In genomic region chr10:130495891-130496642, GRCh38 we compare ENCODE assay signal across 18 cellular contexts.
DNase-seq lines count a peak whose midpoint lies in the region; ATAC-seq and TF ChIP-seq lines count a peak whose summit lies in the region.
"Had no signal": no experiment of that assay in that cellular context is flagged by ENCODE, and none has a peak within 500 bp of the region (broad histone marks: within the 10 kb centered on the region; RNA-seq: fewer than 3 reads in every experiment).

No MANE protein-coding gene starts in this region.

- TF ChIP-seq CTCF in coronary artery (IDR thresholded peaks at IDR 0.05) = no peak
- no peak for TF ChIP-seq CTCF in left lung (IDR thresholded peaks at IDR 0.05)

- H3K27me3 ChIP-seq in right cardiac atrium (ENCODE audit: control insufficient read depth, insufficient read depth) = no peaks in the 10 kb centered on the region
- H3K27me3 ChIP-seq in left lung = peaks cover 0 to 8% of the 10 kb centered on the region in 2 donors

- intact Hi-C loops in left ventricle myocardium superior (cut with micrococcal nuclease) (no loop called here), right cardiac atrium (cut with DNase I) (no loop called here), left lung (cut with DNase I) (no loop called here)

- WGBS in right cardiac atrium = 81% methylated on average over 14 of the region's 14 CpGs

- H3K4me1 ChIP-seq in right cardiac atrium (ENCODE audit: control insufficient read depth, insufficient read depth, low read length) (no peaks in the 10 kb centered on the region), left lung (no peaks in the 10 kb centered on the region)
- H3K4me1 ChIP-seq: psoas muscle had no signal

- H3K9me3 ChIP-seq in right cardiac atrium (ENCODE audit: control insufficient read depth, low read length) = no peaks in the 10 kb centered on the region
- no peaks in the 10 kb centered on the region for H3K9me3 ChIP-seq in left lung
- H3K9me3 ChIP-seq: psoas muscle, SK-N-SH, thoracic aorta had no signal

- H3K4me3 ChIP-seq in right cardiac atrium (ENCODE audit: low read length) (no peak overlapping the region), coronary artery (no peak overlapping the region), left lung (no peak overlapping the region)
- H3K4me3 ChIP-seq: psoas muscle, thoracic aorta had no signal

- ATAC-seq in left ventricle myocardium superior (no peak), right cardiac atrium (no peak), left lung (peak; percentile 58)
- ATAC-seq: left lobe of liver; naive thymus-derived CD8-positive, alpha-beta T cell had no signal

- H3K36me3 ChIP-seq in left lung = no peaks in the 10 kb centered on the region
- H3K36me3 ChIP-seq: thoracic aorta had no signal

- no peak overlapping the region for H3K27ac ChIP-seq in right cardiac atrium (ENCODE audit: low read length)
- H3K27ac ChIP-seq in coronary artery = no peak overlapping the region
- H3K27ac ChIP-seq in left lung = no peak overlapping the region
- H3K27ac ChIP-seq: psoas muscle, thoracic aorta had no signal

- DNase-seq in left ventricle myocardium superior (peak; percentile 7), right cardiac atrium (no peak), coronary artery (ENCODE audit: low spot score) (peak; percentile 70), left lung (no peak), HuH-7.5 (ENCODE audit: low spot score) (no peak), hippocampal formation (lab: John Stamatoyannopoulos, UW) (no peak), NCI-H2171 treated with DMSO at 0.1 percent for 48 hours (lab: John Stamatoyannopoulos, UW) (no peak), NCI-H128 (lab: John Stamatoyannopoulos, UW; ENCODE audit: unreplicated experiment) (no peak)
- DNase-seq: activated T-cell treated with anti-CD3 and anti-CD28 coated beads, Interleukin-2, amount 50 U/mL, for 48 hours; Calu3; cerebellar nuclear complex; KG1; NCI-H1436; psoas muscle; SK-N-SH had no signal

Comparison
In these comparisons a context has a peak if more than half of its experiments do, and no peak if none do; other contexts are left out.
1. DNase-seq: peak in left ventricle myocardium superior (single experiment) and coronary artery (single experiment); none in right cardiac atrium (0 of 3), left lung (0 of 2), HuH-7.5 (single experiment), hippocampal formation (0 of 2), NCI-H2171 treated with DMSO at 0.1 percent for 48 hours (single experiment) and NCI-H128 (single experiment).